Comparison of ENCODE assay signal across 14 cellular contexts in genomic region chr1:115430717-115431116, GRCh38.
DNase-seq lines count a peak whose midpoint lies in the region; ATAC-seq and TF ChIP-seq lines count a peak whose summit lies in the region.
"Had no signal": no experiment of that assay in that cellular context is flagged by ENCODE, and none has a peak within 500 bp of the region (broad histone marks: within the 10 kb centered on the region; RNA-seq: fewer than 3 reads in every experiment).

No MANE protein-coding gene starts in this region.

- H3K18ac ChIP-seq in mesenchymal stem cell (ENCODE audit: low read depth in 1 of 2, low read length in 2 of 2): no peak overlapping the region

- H3K4me2 ChIP-seq in mesenchymal stem cell (ENCODE audit: low read length, poor library complexity, severe bottlenecking): no peak overlapping the region

- H2AFZ ChIP-seq in mesenchymal stem cell (ENCODE audit: low read depth, low read length): no peak overlapping the region

- H3K27me3 ChIP-seq in mesenchymal stem cell (ENCODE audit: control insufficient read depth in 1 of 2, insufficient read depth in 1 of 2, low read length in 2 of 2): no peaks in the 10 kb centered on the region
- H3K27me3 ChIP-seq: upper lobe of right lung had no signal

- peak overlapping the region; percentile 76 for H3K9ac ChIP-seq in mesenchymal stem cell (ENCODE audit: low read length)

- CTCF ChIA-PET in activated naive CD4-positive, alpha-beta T cell treated with anti-CD3 and anti-CD28 coated beads, Interleukin-2, amount 10 ng/mL, durations not matched to agents 7 days and 5 days (lab: Charles Lee): no interaction called here

- H4K91ac ChIP-seq in mesenchymal stem cell (ENCODE audit: low read length): no peak overlapping the region

- H3K4ac ChIP-seq in mesenchymal stem cell (ENCODE audit: low read depth in 1 of 2, low read length in 2 of 2): no peak overlapping the region

- H3K23ac ChIP-seq in mesenchymal stem cell (ENCODE audit: low read length in 2 of 2): no peak overlapping the region

- H3K79me1 ChIP-seq in mesenchymal stem cell (replicated peaks; ENCODE audit: low read length, poor library complexity, severe bottlenecking): no peaks in the 10 kb centered on the region

- DNase-seq in DMS53 (lab: John Stamatoyannopoulos, UW) (peak; percentile 91), M059J (ENCODE audit: low read depth) (peak; percentile 99), astrocyte of the hippocampus (ENCODE audit: low read depth, low spot score) (peak; percentile 76), mesenchymal stem cell (peak; percentile 94), NCI-H2227 (lab: John Stamatoyannopoulos, UW; ENCODE audit: unreplicated experiment) (no peak), GM10266 (ENCODE audit: extremely low spot score) (no peak)
- DNase-seq in activated naive CD4-positive, alpha-beta T cell treated with anti-CD3 and anti-CD28 coated beads, Interleukin-2, amount 10 ng/mL, durations not matched to agents 7 days and 5 days: no peak
- DNase-seq: activated T-cell treated with anti-CD3 and anti-CD28 coated beads for 4 hours; effector CD4-positive, alpha-beta T cell; H7; midbrain; stimulated activated CD4-positive, alpha-beta T cell treated with anti-CD3 and anti-CD28 coated beads, Interleukin-4, amount 100 ng/mL, for 24 hours; upper lobe of right lung had no signal

- no peak overlapping the region for H3K27ac ChIP-seq in mesenchymal stem cell (ENCODE audit: low read length, poor library complexity, severe bottlenecking)
- H3K27ac ChIP-seq: upper lobe of right lung had no signal

- no peak overlapping the region for H3K4me3 ChIP-seq in mesenchymal stem cell (ENCODE audit: insufficient read depth in 1 of 2, low read depth in 1 of 2, low read length in 2 of 2)
- H3K4me3 ChIP-seq: upper lobe of right lung had no signal

- no peak overlapping the region for H2AK5ac ChIP-seq in mesenchymal stem cell (ENCODE audit: low read length, severe bottlenecking)

- H2BK12ac ChIP-seq in mesenchymal stem cell (ENCODE audit: low read length in 2 of 2): no peak overlapping the region

- no peaks in the 10 kb centered on the region for H3K36me3 Mint-ChIP-seq in activated naive CD4-positive, alpha-beta T cell treated with anti-CD3 and anti-CD28 coated beads, Interleukin-2, amount 10 ng/mL, durations not matched to agents 7 days and 5 days

- H2BK120ac ChIP-seq in mesenchymal stem cell (ENCODE audit: low read depth, low read length): no peak overlapping the region

- no peak overlapping the region for H3K14ac ChIP-seq in mesenchymal stem cell (ENCODE audit: low read length in 2 of 2)

- 2% methylated on average over 3 of the region's 6 CpGs for WGBS in mesenchymal stem cell

- H3K36me3 ChIP-seq in mesenchymal stem cell (ENCODE audit: control insufficient read depth in 1 of 2, insufficient read depth in 2 of 2, low read depth in 1 of 2, low read length in 2 of 2): no peaks in the 10 kb centered on the region
- H3K36me3 ChIP-seq: upper lobe of right lung had no signal

- H2BK15ac ChIP-seq in mesenchymal stem cell (ENCODE audit: low read depth, poor library complexity, severe bottlenecking): no peak overlapping the region

- no peak overlapping the region for H3K27ac Mint-ChIP-seq in activated naive CD4-positive, alpha-beta T cell treated with anti-CD3 and anti-CD28 coated beads, Interleukin-2, amount 10 ng/mL, durations not matched to agents 7 days and 5 days

- no peak for ATAC-seq in GM21526 (IDR thresholded peaks at IDR 0.05; ENCODE audit: low FRiP score, unreplicated experiment)
- ATAC-seq: upper lobe of right lung had no signal

- H3K9me3 ChIP-seq in mesenchymal stem cell (ENCODE audit: control insufficient read depth, low read length): no peaks in the 10 kb centered on the region
- H3K9me3 ChIP-seq: upper lobe of right lung had no signal

- no peak overlapping the region for H3K4me3 Mint-ChIP-seq in activated naive CD4-positive, alpha-beta T cell treated with anti-CD3 and anti-CD28 coated beads, Interleukin-2, amount 10 ng/mL, durations not matched to agents 7 days and 5 days

- H3K9me3 Mint-ChIP-seq in activated naive CD4-positive, alpha-beta T cell treated with anti-CD3 and anti-CD28 coated beads, Interleukin-2, amount 10 ng/mL, durations not matched to agents 7 days and 5 days: no peaks in the 10 kb centered on the region

- no peak overlapping the region for H2BK5ac ChIP-seq in mesenchymal stem cell (ENCODE audit: low read depth, low read length, poor library complexity, severe bottlenecking)

- H4K8ac ChIP-seq in mesenchymal stem cell (ENCODE audit: low read length): no peak overlapping the region

- H3K4me1 ChIP-seq in mesenchymal stem cell (ENCODE audit: control insufficient read depth, insufficient read depth, low read depth, low read length): peaks cover 5% of the 10 kb centered on the region
- H3K4me1 ChIP-seq: upper lobe of right lung had no signal

- H3K27me3 Mint-ChIP-seq in activated naive CD4-positive, alpha-beta T cell treated with anti-CD3 and anti-CD28 coated beads, Interleukin-2, amount 10 ng/mL, durations not matched to agents 7 days and 5 days: no peaks in the 10 kb centered on the region

- TF ChIP-seq CTCF in GM10266 (IDR thresholded peaks at IDR 0.05; ENCODE audit: control insufficient read depth, insufficient read depth, low read depth, missing control alignments): no peak

- no peaks in the 10 kb centered on the region for H3K4me1 Mint-ChIP-seq in activated naive CD4-positive, alpha-beta T cell treated with anti-CD3 and anti-CD28 coated beads, Interleukin-2, amount 10 ng/mL, durations not matched to agents 7 days and 5 days

Comparison
In these comparisons a context has a peak if more than half of its experiments do, and no peak if none do; other contexts are left out.
1. DNase-seq: peak in DMS53 (single experiment), M059J (single experiment), astrocyte of the hippocampus (single experiment) and mesenchymal stem cell (single experiment); none in NCI-H2227 (single experiment), GM10266 (single experiment) and activated naive CD4-positive, alpha-beta T cell treated with anti-CD3 and anti-CD28 coated beads, Interleukin-2, amount 10 ng/mL, durations not matched to agents 7 days and 5 days (single experiment).